8 cellular contexts compared by ENCODE assay signal in genomic region chr19:47387623-47388022, GRCh38. TPM values are rescaled to one million over a fixed set of nuclear protein-coding genes. Genes with fewer than 3 reads are reported as not detected.
"Had no signal": no experiment of that assay in that cellular context is flagged by ENCODE, and none has a peak within 500 bp of the region (broad histone marks: within the 10 kb centered on the region; RNA-seq: fewer than 3 reads in every experiment).

No MANE protein-coding gene starts in this region.

RNA-seq across cellular contexts. Expression of gene MEIS3, which starts 31.7 kb away (rescaled TPM):
- total RNA-seq: naive thymus-derived CD8-positive, alpha-beta T cell; natural killer cell; natural killer cell treated with Interleukin-12 subunit alpha and Interleukin-12 subunit beta and Interleukin-15 and Interleukin-18, amount 100 ng/mL, for 72 hours had no signal
- polyA plus RNA-seq: naive thymus-derived CD4-positive, alpha-beta T cell; naive thymus-derived CD8-positive, alpha-beta T cell had no signal

RNA-seq across cellular contexts. Expression of gene C5AR2, which starts 55.6 kb away (rescaled TPM):
- total RNA-seq: neural crest cell, progenitor cell of endocrine pancreas had no signal
- polyA plus RNA-seq: naive thymus-derived CD4-positive, alpha-beta T cell; naive thymus-derived CD8-positive, alpha-beta T cell; neural cell; smooth muscle cell had no signal
